ENCODE assay signal across 23 cellular contexts in the genomic region with DNA sequence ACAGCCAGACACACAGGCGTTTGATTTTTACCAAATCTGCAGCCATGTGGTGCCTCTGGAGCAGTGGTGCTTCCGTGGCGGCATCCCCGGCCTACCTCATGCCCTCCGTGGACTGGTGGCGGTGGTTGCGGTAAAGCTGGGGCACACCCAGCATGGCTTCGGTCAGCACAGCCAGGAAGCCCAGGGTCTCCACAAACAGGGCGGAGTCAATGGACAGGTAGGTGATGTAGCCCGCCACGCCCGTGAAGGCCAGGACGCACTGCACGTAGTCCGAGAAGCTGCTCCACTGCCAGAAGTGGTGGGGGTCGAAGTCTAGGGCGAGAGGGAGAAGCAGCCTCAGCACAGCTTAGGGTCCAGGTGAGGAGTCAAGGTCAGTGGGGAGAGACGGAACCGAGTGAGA. TPM values are rescaled to one million over a fixed set of nuclear protein-coding genes. Genes with fewer than 3 reads are reported as not detected.
A peak's percentile ranks its signal among the peaks of the same experiment; 100 is the strongest.
DNase-seq lines count a peak whose midpoint lies in the region; ATAC-seq and TF ChIP-seq lines count a peak whose summit lies in the region.
"Had no signal": no experiment of that assay in that cellular context is flagged by ENCODE, and none has a peak within 500 bp of the region (broad histone marks: within the 10 kb centered on the region; RNA-seq: fewer than 3 reads in every experiment).

No MANE protein-coding gene starts in this region.

- peaks cover 14% of the 10 kb centered on the region for H3K4me1 Mint-ChIP-seq in central memory CD8-positive, alpha-beta T cell
- peaks cover 14 to 23% of the 10 kb centered on the region in 2 donors for H3K4me1 Mint-ChIP-seq in stimulated activated naive B cell treated with anti-CD40 and anti-IgM and Interleukin-4, amounts not matched to agents 10 μg/mL and 1 μg/mL and 100 μg/mL, for 72 hours
- H3K4me1 Mint-ChIP-seq in activated CD8-positive, alpha-beta T cell treated with anti-CD3 and anti-CD28 coated beads, Interleukin-2, amount 10 ng/mL, durations not matched to agents 7 days and 5 days (ENCODE audit: low read depth): peaks cover 8% of the 10 kb centered on the region
- peaks cover 4% of the 10 kb centered on the region for H3K4me1 Mint-ChIP-seq in CD4-positive, alpha-beta T cell (ENCODE audit: low read depth)
- H3K4me1 Mint-ChIP-seq: neural progenitor cell had no signal

- H3K4me3 ChIP-seq in tibial nerve: no peak overlapping the region
- H3K4me3 ChIP-seq: GM23248, neural progenitor cell had no signal

- no peak for TF ChIP-seq CTCF in tibial nerve (IDR thresholded peaks at IDR 0.05)
- no peak for TF ChIP-seq CTCF in CD4-positive, alpha-beta T cell (IDR thresholded peaks at IDR 0.05)

- POLR2A ChIA-PET in activated CD8-positive, alpha-beta T cell treated with anti-CD3 and anti-CD28 coated beads, Interleukin-2, amount 10 ng/mL, durations not matched to agents 7 days and 5 days (lab: Charles Lee): no interaction called here
- POLR2A ChIA-PET in CD4-positive, alpha-beta T cell (lab: Charles Lee): no interaction called here

- peaks cover 0 to 72% (median 0%) of the 10 kb centered on the region in 3 donors for H3K36me3 ChIP-seq in tibial nerve
- H3K36me3 ChIP-seq: neural progenitor cell had no signal

- CTCF ChIA-PET in activated CD8-positive, alpha-beta T cell treated with anti-CD3 and anti-CD28 coated beads, Interleukin-2, amount 10 ng/mL, durations not matched to agents 7 days and 5 days (lab: Charles Lee): no interaction called here
- CTCF ChIA-PET in CD4-positive, alpha-beta T cell (lab: Charles Lee): no interaction called here

- H3K27me3 ChIP-seq in tibial nerve: no peaks in the 10 kb centered on the region
- H3K27me3 ChIP-seq in CD4-positive, alpha-beta T cell (ENCODE audit: control insufficient read depth, insufficient read depth, low read length): no peaks in the 10 kb centered on the region
- H3K27me3 ChIP-seq: neural progenitor cell had no signal

- DNase-seq in activated CD4-positive, alpha-beta T cell treated with anti-CD3 and anti-CD28 coated beads for 1 hour: peak; percentile 7
- no peak for DNase-seq in activated CD4-positive, alpha-beta T cell treated with anti-CD3 and anti-CD28 coated beads, Interleukin-2, amount 50 U/mL, for 1 hour
- DNase-seq in central memory CD8-positive, alpha-beta T cell (ENCODE audit: low spot score in 2 of 2): no peak
- DNase-seq in mesenteric fat pad (ENCODE audit: low spot score): peak; percentile 60
- DNase-seq in stimulated activated naive B cell treated with anti-CD40 and anti-IgM and Interleukin-4, amounts not matched to agents 10 μg/mL and 1 μg/mL and 100 μg/mL, for 72 hours: no peak
- DNase-seq in activated CD8-positive, alpha-beta T cell treated with anti-CD3 and anti-CD28 coated beads, Interleukin-2, amount 10 ng/mL, durations not matched to agents 7 days and 5 days: no peak
- no peak for DNase-seq in tibial nerve (ENCODE audit: low spot score in 2 of 2)
- DNase-seq in CD4-positive, alpha-beta T cell: no peak
- DNase-seq: activated naive CD4-positive, alpha-beta T cell treated with anti-CD3 and anti-CD28 coated beads for 36 hours; AML-193; cortex of kidney; foreskin melanocyte; GM23248; hypothalamus; NCI-H2029 treated with DMSO at 0.1 percent for 48 hours; NCI-H510A; retina; SK-N-SH had no signal

- no peak for TF ChIP-seq POLR2A in tibial nerve (IDR thresholded peaks at IDR 0.05)

- H3K36me3 Mint-ChIP-seq in central memory CD8-positive, alpha-beta T cell (ENCODE audit: insufficient read depth): peaks cover 19% of the 10 kb centered on the region
- H3K36me3 Mint-ChIP-seq in stimulated activated naive B cell treated with anti-CD40 and anti-IgM and Interleukin-4, amounts not matched to agents 10 μg/mL and 1 μg/mL and 100 μg/mL, for 72 hours: peaks cover 59 to 66% of the 10 kb centered on the region in 2 donors
- H3K36me3 Mint-ChIP-seq in activated CD8-positive, alpha-beta T cell treated with anti-CD3 and anti-CD28 coated beads, Interleukin-2, amount 10 ng/mL, durations not matched to agents 7 days and 5 days (ENCODE audit: low read depth): peaks cover 36% of the 10 kb centered on the region
- H3K36me3 Mint-ChIP-seq in CD4-positive, alpha-beta T cell (ENCODE audit: low read depth): peaks cover 51% of the 10 kb centered on the region

- no peak for TF ChIP-seq EP300 in tibial nerve (IDR thresholded peaks at IDR 0.05)

- no peak overlapping the region for H3K27ac ChIP-seq in tibial nerve
- H3K27ac ChIP-seq in CD4-positive, alpha-beta T cell (ENCODE audit: low read depth, low read length): no peak overlapping the region
- H3K27ac ChIP-seq: 22Rv1, epithelial cell of prostate, GM23248, neural progenitor cell had no signal

- intact Hi-C loops in CD4-positive, alpha-beta T cell (cut with DNase I, micrococcal nuclease): loop anchor here in 1 of 2 experiments (10.0 kb wide), 1 partner anchor 46 kb away; the partner anchor contains the start of gene HSBP1L1

- H3K9me3 ChIP-seq in tibial nerve: no peaks in the 10 kb centered on the region
- no peaks in the 10 kb centered on the region for H3K9me3 ChIP-seq in CD4-positive, alpha-beta T cell (ENCODE audit: control insufficient read depth, low read length)
- H3K9me3 ChIP-seq: SK-N-SH had no signal

- H3K27me3 Mint-ChIP-seq in central memory CD8-positive, alpha-beta T cell: no peaks in the 10 kb centered on the region
- H3K27me3 Mint-ChIP-seq in stimulated activated naive B cell treated with anti-CD40 and anti-IgM and Interleukin-4, amounts not matched to agents 10 μg/mL and 1 μg/mL and 100 μg/mL, for 72 hours: no peaks in the 10 kb centered on the region
- no peaks in the 10 kb centered on the region for H3K27me3 Mint-ChIP-seq in activated CD8-positive, alpha-beta T cell treated with anti-CD3 and anti-CD28 coated beads, Interleukin-2, amount 10 ng/mL, durations not matched to agents 7 days and 5 days (ENCODE audit: low read depth)
- H3K27me3 Mint-ChIP-seq in CD4-positive, alpha-beta T cell: peaks cover under 1% of the 10 kb centered on the region
- H3K27me3 Mint-ChIP-seq: stimulated activated memory B cell treated with anti-CD40 and anti-IgM and Interleukin-4, amounts not matched to agents 10 μg/mL and 1 μg/mL and 100 μg/mL, for 72 hours had no signal

- H3K4me3 Mint-ChIP-seq in central memory CD8-positive, alpha-beta T cell: no peak overlapping the region
- no peak overlapping the region for H3K4me3 Mint-ChIP-seq in stimulated activated naive B cell treated with anti-CD40 and anti-IgM and Interleukin-4, amounts not matched to agents 10 μg/mL and 1 μg/mL and 100 μg/mL, for 72 hours
- H3K4me3 Mint-ChIP-seq in activated CD8-positive, alpha-beta T cell treated with anti-CD3 and anti-CD28 coated beads, Interleukin-2, amount 10 ng/mL, durations not matched to agents 7 days and 5 days: no peak overlapping the region
- H3K4me3 Mint-ChIP-seq in CD4-positive, alpha-beta T cell: no peak overlapping the region
- H3K4me3 Mint-ChIP-seq: activated naive CD4-positive, alpha-beta T cell treated with anti-CD3 and anti-CD28 coated beads for 36 hours; neural progenitor cell; stimulated activated memory B cell treated with anti-CD40 and anti-IgM and Interleukin-4, amounts not matched to agents 10 μg/mL and 1 μg/mL and 100 μg/mL, for 72 hours had no signal

- WGBS in tibial nerve, 2 donors: 97 to 98% methylated on average over 19 of the region's 19 CpGs

- H3K27ac Mint-ChIP-seq in central memory CD8-positive, alpha-beta T cell (ENCODE audit: low read depth): peak overlapping the region; percentile 81
- H3K27ac Mint-ChIP-seq in stimulated activated naive B cell treated with anti-CD40 and anti-IgM and Interleukin-4, amounts not matched to agents 10 μg/mL and 1 μg/mL and 100 μg/mL, for 72 hours: peak overlapping the region; percentile 84
- no peak overlapping the region for H3K27ac Mint-ChIP-seq in activated CD8-positive, alpha-beta T cell treated with anti-CD3 and anti-CD28 coated beads, Interleukin-2, amount 10 ng/mL, durations not matched to agents 7 days and 5 days
- no peak overlapping the region for H3K27ac Mint-ChIP-seq in CD4-positive, alpha-beta T cell
- H3K27ac Mint-ChIP-seq: activated naive CD4-positive, alpha-beta T cell treated with anti-CD3 and anti-CD28 coated beads for 36 hours; neural progenitor cell; stimulated activated memory B cell treated with anti-CD40 and anti-IgM and Interleukin-4, amounts not matched to agents 10 μg/mL and 1 μg/mL and 100 μg/mL, for 72 hours had no signal

- H3K4me1 ChIP-seq in tibial nerve: no peaks in the 10 kb centered on the region
- H3K4me1 ChIP-seq: neural progenitor cell had no signal

- ATAC-seq in central memory CD8-positive, alpha-beta T cell (replicated peaks; ENCODE audit: extremely low read depth, poor library complexity, severe bottlenecking): no peak
- ATAC-seq in stimulated activated naive B cell treated with anti-CD40 and anti-IgM and Interleukin-4, amounts not matched to agents 10 μg/mL and 1 μg/mL and 100 μg/mL, for 72 hours (replicated peaks): no peak
- no peak for ATAC-seq in activated CD8-positive, alpha-beta T cell treated with anti-CD3 and anti-CD28 coated beads, Interleukin-2, amount 10 ng/mL, durations not matched to agents 7 days and 5 days
- no peak for ATAC-seq in CD4-positive, alpha-beta T cell (ENCODE audit: poor library complexity)
- ATAC-seq: stimulated activated memory B cell treated with anti-CD40 and anti-IgM and Interleukin-4, amounts not matched to agents 10 μg/mL and 1 μg/mL and 100 μg/mL, for 72 hours had no signal

- no peaks in the 10 kb centered on the region for H3K9me3 Mint-ChIP-seq in central memory CD8-positive, alpha-beta T cell
- peaks cover 0 to 6% of the 10 kb centered on the region in 2 donors for H3K9me3 Mint-ChIP-seq in stimulated activated naive B cell treated with anti-CD40 and anti-IgM and Interleukin-4, amounts not matched to agents 10 μg/mL and 1 μg/mL and 100 μg/mL, for 72 hours
- peaks cover 6% of the 10 kb centered on the region for H3K9me3 Mint-ChIP-seq in activated CD8-positive, alpha-beta T cell treated with anti-CD3 and anti-CD28 coated beads, Interleukin-2, amount 10 ng/mL, durations not matched to agents 7 days and 5 days (ENCODE audit: insufficient read depth)
- no peaks in the 10 kb centered on the region for H3K9me3 Mint-ChIP-seq in CD4-positive, alpha-beta T cell
- H3K9me3 Mint-ChIP-seq: activated naive CD4-positive, alpha-beta T cell treated with anti-CD3 and anti-CD28 coated beads for 36 hours had no signal

RNA-seq across cellular contexts. Expression of gene SLC66A2, which starts 32.4 kb away (rescaled TPM):
- 85.9 TPM for total RNA-seq in mesenteric fat pad
- 10 to 100 TPM; 21.6 to 23.2 TPM for total RNA-seq in activated CD8-positive, alpha-beta T cell treated with anti-CD3 and anti-CD28 coated beads, Interleukin-2, amount 10 ng/mL, durations not matched to agents 7 days and 5 days
- 100 to 1,000 TPM; 112 to 361 (median 222) TPM for total RNA-seq in tibial nerve
- 10 to 100 TPM; 44.5 to 44.8 TPM for total RNA-seq in CD4-positive, alpha-beta T cell

RNA-seq across cellular contexts. Expression of gene HSBP1L1, which starts 45.4 kb away (rescaled TPM):
- total RNA-seq in mesenteric fat pad: 18.8 TPM
- 1 to 10 TPM in 1 of 2 experiments, under 1 TPM in 1; 0.50 to 1.5 TPM for total RNA-seq in activated CD8-positive, alpha-beta T cell treated with anti-CD3 and anti-CD28 coated beads, Interleukin-2, amount 10 ng/mL, durations not matched to agents 7 days and 5 days
- 10 to 100 TPM; 18.0 to 35.4 (median 29.7) TPM for total RNA-seq in tibial nerve
- total RNA-seq in CD4-positive, alpha-beta T cell: 10 to 100 TPM; 42.6 to 42.7 TPM
- total RNA-seq: HT1080 had no signal

Comparison
In these comparisons a context has a peak if more than half of its experiments do, and no peak if none do; other contexts are left out.
1. DNase-seq: peak in activated CD4-positive, alpha-beta T cell treated with anti-CD3 and anti-CD28 coated beads for 1 hour (single experiment) and mesenteric fat pad (single experiment); none in activated CD4-positive, alpha-beta T cell treated with anti-CD3 and anti-CD28 coated beads, Interleukin-2, amount 50 U/mL, for 1 hour (single experiment), central memory CD8-positive, alpha-beta T cell (0 of 2), stimulated activated naive B cell treated with anti-CD40 and anti-IgM and Interleukin-4, amounts not matched to agents 10 μg/mL and 1 μg/mL and 100 μg/mL, for 72 hours (single experiment), activated CD8-positive, alpha-beta T cell treated with anti-CD3 and anti-CD28 coated beads, Interleukin-2, amount 10 ng/mL, durations not matched to agents 7 days and 5 days (single experiment), tibial nerve (0 of 2) and CD4-positive, alpha-beta T cell (0 of 10).
2. H3K27ac Mint-ChIP-seq: peak in central memory CD8-positive, alpha-beta T cell (single experiment) and stimulated activated naive B cell treated with anti-CD40 and anti-IgM and Interleukin-4, amounts not matched to agents 10 μg/mL and 1 μg/mL and 100 μg/mL, for 72 hours (single experiment); none in activated CD8-positive, alpha-beta T cell treated with anti-CD3 and anti-CD28 coated beads, Interleukin-2, amount 10 ng/mL, durations not matched to agents 7 days and 5 days (single experiment) and CD4-positive, alpha-beta T cell (single experiment).